Comparison of ENCODE assay signal across 2 cellular contexts in genomic region chr2:43221660-43222471, GRCh38.
TF ChIP-seq lines count a peak whose summit lies in the region.

No MANE protein-coding gene starts in this region.

TF ChIP-seq in A549, 52 proteins besides CTCF, POLR2A, EP300 and RAD21 (continued from another document):
- no peak for TF ChIP-seq BCL3 (IDR thresholded peaks at IDR 0.05)
- TF ChIP-seq CHD2 (IDR thresholded peaks at IDR 0.05; ENCODE audit: low read length, partially characterized antibody), result no peak
- TF ChIP-seq SREBF2 (IDR thresholded peaks at IDR 0.05), result no peak
- no peak; the same call in 1 of the 2 replicates for TF ChIP-seq TP53 (CRISPR knock-in tag; IDR thresholded peaks at IDR 0.05)
- TF ChIP-seq HDAC2 (IDR thresholded peaks at IDR 0.05), result no peak
- no peak for TF ChIP-seq PHF8 (IDR thresholded peaks at IDR 0.05; ENCODE audit: borderline replicate concordance, low read depth)
- no peak for TF ChIP-seq CEBPB (IDR thresholded peaks at IDR 0.05)
- peak; percentile 38; the same call in 1 of the 2 replicates for TF ChIP-seq KDM5A (IDR thresholded peaks at IDR 0.05)
- peak; percentile 40; the same call in 2 of the 3 replicates for TF ChIP-seq SMC3 (IDR thresholded peaks at IDR 0.05)
- peak; percentile 62 for TF ChIP-seq FOSL2 (IDR thresholded peaks at IDR 0.05)
- peak; percentile 96 for TF ChIP-seq FOSL2 (CRISPR knock-in tag; IDR thresholded peaks at IDR 0.05)
- no peak for TF ChIP-seq KDM1A (IDR thresholded peaks at IDR 0.05; ENCODE audit: low read depth)
- TF ChIP-seq MAX (IDR thresholded peaks at IDR 0.05), result peak; percentile 63; the same call in 1 of the 2 replicates
- TF ChIP-seq TFCP2L1 (CRISPR knock-in tag; IDR thresholded peaks at IDR 0.05), result peak; percentile 82
- no peak for TF ChIP-seq RCOR1 (IDR thresholded peaks at IDR 0.05; ENCODE audit: low read depth, low read length)
- no peak for TF ChIP-seq NR3C1 (IDR thresholded peaks at IDR 0.05)
- TF ChIP-seq ZC3H11A (IDR thresholded peaks at IDR 0.05), result no peak
- TF ChIP-seq MAZ (IDR thresholded peaks at IDR 0.05; ENCODE audit: borderline replicate concordance, low read depth, low read length), result no peak
- TF ChIP-seq JUN (IDR thresholded peaks at IDR 0.05), result peak; percentile 72 to 95
- no peak for TF ChIP-seq NPAS2 (CRISPR knock-in tag; IDR thresholded peaks at IDR 0.05; ENCODE audit: borderline replicate concordance)
- TF ChIP-seq MYC (IDR thresholded peaks at IDR 0.05; ENCODE audit: borderline replicate concordance, low read length), result no peak
- peak; percentile 31; the same call in 1 of the 2 replicates for TF ChIP-seq PBX3 (IDR thresholded peaks at IDR 0.05)
- TF ChIP-seq ELK1 (IDR thresholded peaks at IDR 0.05; ENCODE audit: low read depth, low read length), result no peak
- 0 out of 2 replicates have a peak, but pooled peaks have one; percentile 37 for TF ChIP-seq JUNB (IDR thresholded peaks at IDR 0.05)
- 0 out of 2 replicates have a peak, but pooled peaks have one; percentile 90 for TF ChIP-seq POLR2AphosphoS2 (conservative IDR thresholded peaks at IDR 0.05; ENCODE audit: low read length)
- 0 out of 2 replicates have a peak, but pooled peaks have one; percentile 47 for TF ChIP-seq FOSB (CRISPR knock-in tag; IDR thresholded peaks at IDR 0.05)
- no peak for TF ChIP-seq BHLHE40 (IDR thresholded peaks at IDR 0.05; ENCODE audit: low read depth, low read length)
- peak; percentile 97 for TF ChIP-seq USF2 (IDR thresholded peaks at IDR 0.05)
- no peak for TF ChIP-seq CHD4 (IDR thresholded peaks at IDR 0.05; ENCODE audit: borderline replicate concordance)
- 0 out of 2 replicates have a peak, but pooled peaks have one; percentile 25 for TF ChIP-seq E2F6 (IDR thresholded peaks at IDR 0.05; ENCODE audit: borderline replicate concordance, low read depth)
- TF ChIP-seq GATA3 (IDR thresholded peaks at IDR 0.05; ENCODE audit: borderline replicate concordance), result no peak; the same call in 1 of the 2 replicates
- no peak for TF ChIP-seq ZFP36 (IDR thresholded peaks at IDR 0.05; ENCODE audit: borderline replicate concordance, partially characterized antibody)

TF ChIP-seq in endothelial cell of umbilical vein, 7 proteins besides CTCF, POLR2A, EP300 and RAD21 (continued from another document):
- TF ChIP-seq FOS (IDR thresholded peaks at IDR 0.05; ENCODE audit: borderline replicate concordance, insufficient read depth, low read length) (peak; percentile 88), POLR2AphosphoS5 (IDR thresholded peaks at IDR 0.05; ENCODE audit: insufficient read depth, low read depth, low read length) (peak; percentile 76), JUN (IDR thresholded peaks at IDR 0.05; ENCODE audit: borderline replicate concordance, insufficient read depth, insufficient read length, low read depth) (peak; percentile 54)
